Comparison of ENCODE assay signal across 8 cellular contexts in the genomic region with DNA sequence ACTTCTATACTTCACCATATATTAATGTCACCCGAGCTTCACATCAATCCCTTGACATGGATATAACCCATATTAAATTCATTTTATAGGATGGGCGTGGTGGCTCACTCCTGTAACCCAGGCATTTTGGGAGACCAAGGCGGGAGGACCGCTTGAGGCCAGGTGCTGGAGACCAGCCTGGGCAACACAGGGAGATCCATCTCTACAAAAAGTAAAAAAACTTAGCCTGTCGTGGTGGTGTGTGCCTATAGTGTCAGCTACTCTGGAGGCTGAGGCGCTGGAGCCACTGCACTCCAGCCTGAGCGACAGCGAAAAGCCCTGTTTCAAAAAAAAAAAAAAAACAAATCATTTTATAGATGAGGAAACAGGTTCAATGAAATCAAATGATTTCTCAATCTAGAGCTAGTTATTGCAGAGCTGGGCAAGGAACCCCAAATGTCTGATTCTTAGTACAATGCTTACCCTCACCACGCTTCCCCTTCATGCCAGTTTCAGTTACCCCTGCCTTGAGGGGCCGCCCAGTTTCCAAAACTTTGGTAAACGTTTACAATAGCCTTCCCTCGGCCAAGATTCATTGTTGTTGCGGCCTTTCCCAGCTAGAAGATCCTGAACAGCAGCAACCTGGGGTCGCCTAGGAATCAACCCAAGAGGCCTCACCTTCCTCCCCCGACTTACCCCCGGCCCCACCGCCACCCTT. TPM values are rescaled to one million over a fixed set of nuclear protein-coding genes. Genes with fewer than 3 reads are reported as not detected.
DNase-seq lines count a peak whose midpoint lies in the region; FAIRE-seq and TF ChIP-seq lines count a peak whose summit lies in the region.

No MANE protein-coding gene starts in this region.

- H3K79me2 ChIP-seq in keratinocyte (ENCODE audit: control insufficient read depth, insufficient read depth, low read length): peaks cover 34% of the 10 kb centered on the region

- peak overlapping the region; percentile 92 for H3K4me3 Mint-ChIP-seq in activated naive CD4-positive, alpha-beta T cell treated with anti-CD3 and anti-CD28 coated beads, Interleukin-2, amount 50 U/mL, for 24 hours

- DNase-seq in activated CD4-positive, alpha-beta T cell treated with anti-CD3 and anti-CD28 coated beads for 4 hours: peak; percentile 16 to 24
- DNase-seq in activated CD4-positive, alpha-beta T cell treated with anti-CD3 and anti-CD28 coated beads for 48 hours: no peak
- no peak for DNase-seq in keratinocyte (ENCODE audit: low read depth, low spot score)
- no peak for DNase-seq in testis
- DNase-seq in SHP77 (lab: John Stamatoyannopoulos, UW): no peak
- no peak for DNase-seq in iPS-NIHi7 (ENCODE audit: extremely low spot score)
- no peak for DNase-seq in NCI-H774 (lab: John Stamatoyannopoulos, UW)

- peak overlapping the region; percentile 83 for H3K4me2 ChIP-seq in keratinocyte (ENCODE audit: control insufficient read depth, extremely low read depth, insufficient read depth, low read depth, low read length)

- peak overlapping the region; percentile 100 for H3K27ac Mint-ChIP-seq in activated naive CD4-positive, alpha-beta T cell treated with anti-CD3 and anti-CD28 coated beads, Interleukin-2, amount 50 U/mL, for 24 hours

- H4K20me1 ChIP-seq in keratinocyte (ENCODE audit: control insufficient read depth, extremely low read depth, insufficient read depth, low read length): no peaks in the 10 kb centered on the region

- no peaks in the 10 kb centered on the region for H3K9me1 ChIP-seq in keratinocyte (ENCODE audit: control insufficient read depth, extremely low read depth, insufficient read depth, low read length)

- intact Hi-C loops in testis (cut with DNase I; ENCODE audit: low total_unique reads): no loop called here

- peak overlapping the region; percentile 100 for H3K27ac ChIP-seq in keratinocyte (ENCODE audit: control insufficient read depth, insufficient read depth, low read length)
- H3K27ac ChIP-seq in testis: peak overlapping the region; percentile 94 to 95

- peaks cover 35% of the 10 kb centered on the region for H3K4me1 Mint-ChIP-seq in activated naive CD4-positive, alpha-beta T cell treated with anti-CD3 and anti-CD28 coated beads, Interleukin-2, amount 50 U/mL, for 24 hours

- no peak for TF ChIP-seq CTCF in keratinocyte (optimal IDR thresholded peaks at IDR 0.05 in 1 of 3, IDR thresholded peaks at IDR 0.05 in 1 of 3, conservative IDR thresholded peaks at IDR 0.05 in 1 of 3; ENCODE audit: extremely low read depth in 1 of 3, insufficient read depth in 2 of 3, low read length in 3 of 3)
- TF ChIP-seq CTCF in testis (IDR thresholded peaks at IDR 0.05): no peak

- H3K9me3 Mint-ChIP-seq in activated naive CD4-positive, alpha-beta T cell treated with anti-CD3 and anti-CD28 coated beads, Interleukin-2, amount 50 U/mL, for 24 hours: peaks cover 5% of the 10 kb centered on the region

- peak overlapping the region; percentile 91 for H2AFZ ChIP-seq in keratinocyte (ENCODE audit: control insufficient read depth, low read length)

- TF ChIP-seq POLR2A in testis (IDR thresholded peaks at IDR 0.05): no peak

- peaks cover 10% of the 10 kb centered on the region for H3K4me1 ChIP-seq in keratinocyte (ENCODE audit: control insufficient read depth, extremely low read depth, insufficient read depth, low read length)
- peaks cover 7% of the 10 kb centered on the region for H3K4me1 ChIP-seq in testis

- H3K36me3 ChIP-seq in keratinocyte (ENCODE audit: control insufficient read depth in 2 of 2, extremely low read depth in 1 of 2, insufficient read depth in 2 of 2, low read length in 2 of 2) (peaks cover 6 to 7% of the 10 kb centered on the region in 2 experiments), testis (ENCODE audit: low read depth, missing control alignments) (no peaks in the 10 kb centered on the region)

- 22 to 29% methylated on average over 17 of the region's 17 CpGs for WGBS in testis, 2 donors

- no peaks in the 10 kb centered on the region for H3K27me3 Mint-ChIP-seq in activated naive CD4-positive, alpha-beta T cell treated with anti-CD3 and anti-CD28 coated beads, Interleukin-2, amount 50 U/mL, for 24 hours

- H3K9me3 ChIP-seq in keratinocyte (ENCODE audit: control insufficient read depth, low read depth, low read length) (no peaks in the 10 kb centered on the region), testis (no peaks in the 10 kb centered on the region)

- H3K4me3 ChIP-seq in keratinocyte (ENCODE audit: control insufficient read depth in 2 of 3, extremely low read depth in 1 of 3, insufficient read depth in 2 of 3, low read depth in 1 of 3, low read length in 3 of 3) (peak overlapping the region; percentile 96 to 98 (median 98)), testis (peak overlapping the region; percentile 71 to 97)

- H3K9ac ChIP-seq in keratinocyte (ENCODE audit: control insufficient read depth, extremely low read depth, insufficient read depth, low read length): peak overlapping the region; percentile 98

- no peak for FAIRE-seq in keratinocyte (lab: Jason Lieb, UNC)

- H3K27me3 ChIP-seq in keratinocyte (ENCODE audit: control insufficient read depth, extremely low read depth, insufficient read depth, low read length) (no peaks in the 10 kb centered on the region), testis (no peaks in the 10 kb centered on the region)

- H3K36me3 Mint-ChIP-seq in activated naive CD4-positive, alpha-beta T cell treated with anti-CD3 and anti-CD28 coated beads, Interleukin-2, amount 50 U/mL, for 24 hours: peaks cover 19% of the 10 kb centered on the region

- dilution Hi-C loops in keratinocyte (cut with MboI; ENCODE audit: extremely low pct_ligation_motif_present, low sequenced_read_pairs): no loop called here

RNA-seq across cellular contexts. Expression of a gene that starts 0.8 kb away (rescaled TPM):
- 285 to 349 TPM (median 292 TPM) in 3 replicates for polyA plus RNA-seq in keratinocyte
- 57.4 TPM for polyA plus RNA-seq in keratinocyte (2011; ENCODE audit: low read depth)
- 249 and 261 TPM in 2 replicates for polyA plus RNA-seq in keratinocyte (2011; cell fraction: cytosol; rRNA removed)
- 195 and 203 TPM in 2 replicates for polyA plus RNA-seq in keratinocyte (2011; cell fraction: nucleus; rRNA removed)
- polyA plus RNA-seq in keratinocyte (2012; ENCODE audit: low replicate concordance): 178 and 212 TPM in 2 replicates
- 128 to 263 TPM (median 217 TPM) in 3 replicates for polyA minus RNA-seq in keratinocyte
- polyA minus RNA-seq in keratinocyte (2011; cell fraction: cytosol; rRNA and poly(A)+ RNA removed): 240 TPM
- 73.9 and 89.0 TPM in 2 replicates for polyA minus RNA-seq in keratinocyte (2011; cell fraction: nucleus; rRNA and poly(A)+ RNA removed)
- total RNA-seq in testis: 100 to 1,000 TPM in 1 of 2 donors, 10 to 100 TPM in 1; 97.2 to 123 TPM
- polyA plus RNA-seq in testis (ENCODE audit: insufficient read depth, low read depth, low replicate concordance): 145 TPM

RNA-seq across cellular contexts. Expression of a gene that starts 8.1 kb away (rescaled TPM):
- polyA plus RNA-seq in keratinocyte (not detected in 3 replicates), testis (ENCODE audit: insufficient read depth, low read depth, low replicate concordance) (0.20 TPM)
- polyA plus RNA-seq in keratinocyte (2011; ENCODE audit: low read depth): not detected
- polyA plus RNA-seq in keratinocyte (2011; cell fraction: cytosol; rRNA removed): not detected in 2 replicates
- polyA plus RNA-seq in keratinocyte (2011; cell fraction: nucleus; rRNA removed): not detected in 2 replicates
- not detected in 2 replicates for polyA plus RNA-seq in keratinocyte (2012; ENCODE audit: low replicate concordance)
- polyA minus RNA-seq in keratinocyte: 1.0 TPM in 1 of 3 replicates, not detected in the others
- polyA minus RNA-seq in keratinocyte (2011; cell fraction: cytosol; rRNA and poly(A)+ RNA removed): not detected
- not detected in 2 replicates for polyA minus RNA-seq in keratinocyte (2011; cell fraction: nucleus; rRNA and poly(A)+ RNA removed)
- total RNA-seq in testis: under 1 TPM; 0.12 to 0.31 TPM

RNA-seq across cellular contexts. Expression of a gene that starts 23.4 kb away (rescaled TPM):
- polyA plus RNA-seq in keratinocyte (3.5 to 5.8 TPM (median 3.9 TPM) in 3 replicates), testis (ENCODE audit: insufficient read depth, low read depth, low replicate concordance) (3.9 TPM)
- 0.42 TPM for polyA plus RNA-seq in keratinocyte (2011; ENCODE audit: low read depth)
- polyA plus RNA-seq in keratinocyte (2011; cell fraction: cytosol; rRNA removed): 1.1 and 1.7 TPM in 2 replicates
- 21.9 and 31.8 TPM in 2 replicates for polyA plus RNA-seq in keratinocyte (2011; cell fraction: nucleus; rRNA removed)
- polyA plus RNA-seq in keratinocyte (2012; ENCODE audit: low replicate concordance): 2.6 and 3.1 TPM in 2 replicates
- polyA minus RNA-seq in keratinocyte: 6.6 to 7.7 TPM (median 7.4 TPM) in 3 replicates
- 2.5 TPM for polyA minus RNA-seq in keratinocyte (2011; cell fraction: cytosol; rRNA and poly(A)+ RNA removed)
- 5.7 and 6.0 TPM in 2 replicates for polyA minus RNA-seq in keratinocyte (2011; cell fraction: nucleus; rRNA and poly(A)+ RNA removed)
- 10 to 100 TPM; 10.2 TPM for total RNA-seq in testis

RNA-seq across cellular contexts. Expression of a gene that starts 24.0 kb away (rescaled TPM):
- polyA plus RNA-seq in keratinocyte: 6.4 to 8.5 TPM (median 7.7 TPM) in 3 replicates
- polyA plus RNA-seq in keratinocyte (2011; ENCODE audit: low read depth): 2.1 TPM
- polyA plus RNA-seq in keratinocyte (2011; cell fraction: cytosol; rRNA removed): 5.7 and 7.2 TPM in 2 replicates
- polyA plus RNA-seq in keratinocyte (2011; cell fraction: nucleus; rRNA removed): 7.3 and 12.4 TPM in 2 replicates
- 4.2 and 6.3 TPM in 2 replicates for polyA plus RNA-seq in keratinocyte (2012; ENCODE audit: low replicate concordance)
- polyA minus RNA-seq in keratinocyte: 4.7 to 15.0 TPM (median 14.0 TPM) in 3 replicates
- polyA minus RNA-seq in keratinocyte (2011; cell fraction: cytosol; rRNA and poly(A)+ RNA removed): 2.7 TPM
- polyA minus RNA-seq in keratinocyte (2011; cell fraction: nucleus; rRNA and poly(A)+ RNA removed): 1.9 and 2.9 TPM in 2 replicates
- 10 to 100 TPM; 12.5 to 17.5 TPM for total RNA-seq in testis
- polyA plus RNA-seq in testis (ENCODE audit: insufficient read depth, low read depth, low replicate concordance): 4.5 TPM

RNA-seq across cellular contexts. Expression of a gene that starts 51.6 kb away (rescaled TPM):
- polyA plus RNA-seq in keratinocyte (128 to 206 TPM (median 157 TPM) in 3 replicates), testis (ENCODE audit: insufficient read depth, low read depth, low replicate concordance) (12.8 TPM)
- 22.0 TPM for polyA plus RNA-seq in keratinocyte (2011; ENCODE audit: low read depth)
- polyA plus RNA-seq in keratinocyte (2011; cell fraction: cytosol; rRNA removed): 81.7 and 183 TPM in 2 replicates
- 187 and 224 TPM in 2 replicates for polyA plus RNA-seq in keratinocyte (2011; cell fraction: nucleus; rRNA removed)
- polyA plus RNA-seq in keratinocyte (2012; ENCODE audit: low replicate concordance): 93.6 and 129 TPM in 2 replicates
- polyA minus RNA-seq in keratinocyte: 310 to 512 TPM (median 327 TPM) in 3 replicates
- 141 TPM for polyA minus RNA-seq in keratinocyte (2011; cell fraction: cytosol; rRNA and poly(A)+ RNA removed)
- 116 and 187 TPM in 2 replicates for polyA minus RNA-seq in keratinocyte (2011; cell fraction: nucleus; rRNA and poly(A)+ RNA removed)
- 10 to 100 TPM; 11.3 to 11.9 TPM for total RNA-seq in testis

Comparison
In these comparisons a context has a peak if more than half of its experiments do, and no peak if none do; other contexts are left out.
1. DNase-seq: peak in activated CD4-positive, alpha-beta T cell treated with anti-CD3 and anti-CD28 coated beads for 4 hours (2 of 2); none in activated CD4-positive, alpha-beta T cell treated with anti-CD3 and anti-CD28 coated beads for 48 hours (single experiment), keratinocyte (single experiment), testis (single experiment), SHP77 (0 of 2), iPS-NIHi7 (single experiment) and NCI-H774 (single experiment).